8 cellular contexts compared by ENCODE assay signal in genomic region chr18:3060667-3061580, GRCh38. TPM values are rescaled to one million over a fixed set of nuclear protein-coding genes. Genes with fewer than 3 reads are reported as not detected.
A peak's percentile ranks its signal among the peaks of the same experiment; 100 is the strongest.
DNase-seq lines count a peak whose midpoint lies in the region; ATAC-seq, FAIRE-seq and TF ChIP-seq lines count a peak whose summit lies in the region.

No MANE protein-coding gene starts in this region.

- no peaks in the 10 kb centered on the region for H3K36me3 ChIP-seq in DOHH2 (ENCODE audit: control insufficient read depth, low read length)
- H3K36me3 ChIP-seq in KMS-11 (ENCODE audit: insufficient read depth): no peaks in the 10 kb centered on the region
- no peaks in the 10 kb centered on the region for H3K36me3 ChIP-seq in trophoblast cell (ENCODE audit: control insufficient read depth in 1 of 2, insufficient read depth in 2 of 2, low read length in 2 of 2)

- H4K91ac ChIP-seq in trophoblast cell (ENCODE audit: low read depth, low read length): peak overlapping the region; percentile 11

- H3K4ac ChIP-seq in trophoblast cell (ENCODE audit: low read depth, low read length): no peak overlapping the region

- peak overlapping the region; percentile 45 for H3K4me2 ChIP-seq in DOHH2 (ENCODE audit: low read length)
- peak overlapping the region; percentile 60 for H3K4me2 ChIP-seq in KMS-11
- no peak overlapping the region for H3K4me2 ChIP-seq in trophoblast cell (ENCODE audit: low read length)

- no peaks in the 10 kb centered on the region for H3K27me3 Mint-ChIP-seq in activated naive CD4-positive, alpha-beta T cell treated with anti-CD3 and anti-CD28 coated beads, Interleukin-2, amount 50 U/mL, for 24 hours
- H3K27me3 Mint-ChIP-seq in Calu3 (ENCODE audit: unreplicated experiment): no peaks in the 10 kb centered on the region

- BruUV-seq in Calu3 (replicated peaks; lab: Mats Ljungman, UMichigan): no TSS peak

- intact Hi-C loops in Calu3 (cut with micrococcal nuclease; ENCODE audit: unreplicated experiment): loop anchor here (5.0 kb wide), 1 partner anchor 49 kb away; the partner anchor contains the start of gene LPIN2

- H3K4me1 Mint-ChIP-seq in activated naive CD4-positive, alpha-beta T cell treated with anti-CD3 and anti-CD28 coated beads, Interleukin-2, amount 50 U/mL, for 24 hours: peaks cover 69% of the 10 kb centered on the region
- H3K4me1 Mint-ChIP-seq in Calu3 (ENCODE audit: low read depth, unreplicated experiment): peaks cover 17% of the 10 kb centered on the region

- H3K9ac ChIP-seq in KMS-11 (peak overlapping the region; percentile 43; the same call in 1 of the 2 replicates), trophoblast cell (ENCODE audit: low read length) (no peak overlapping the region)

- H2AFZ ChIP-seq in KMS-11 (ENCODE audit: low read depth) (peak overlapping the region; percentile 10), trophoblast cell (ENCODE audit: insufficient read depth, low read length, poor library complexity) (no peak overlapping the region)

- no peaks in the 10 kb centered on the region for H3K9me2 ChIP-seq in DOHH2 (replicated peaks; ENCODE audit: control insufficient read depth, low read length)

- H3K27me3 ChIP-seq in DOHH2 (ENCODE audit: control insufficient read depth, low read length): no peaks in the 10 kb centered on the region
- no peaks in the 10 kb centered on the region for H3K27me3 ChIP-seq in KMS-11 (ENCODE audit: insufficient read depth, low read depth)
- no peaks in the 10 kb centered on the region for H3K27me3 ChIP-seq in trophoblast cell (ENCODE audit: insufficient read depth, low read length)

- no peak overlapping the region for H3K23ac ChIP-seq in trophoblast cell (ENCODE audit: low read length)

- no peaks in the 10 kb centered on the region for H3K9me3 ChIP-seq in DOHH2 (ENCODE audit: control insufficient read depth, insufficient read depth, low read length)
- H3K9me3 ChIP-seq in trophoblast cell (ENCODE audit: insufficient read depth, low read depth, low read length): peaks cover 2% of the 10 kb centered on the region

- no peak overlapping the region for H3K27ac ChIP-seq in DOHH2 (ENCODE audit: low read depth, low read length)
- H3K27ac ChIP-seq in KMS-11: 0 out of 2 replicates have a peak overlapping the region, but pooled peaks have one; percentile 14
- no peak overlapping the region for H3K27ac ChIP-seq in trophoblast cell (ENCODE audit: low read depth, low read length)

- H3K79me2 ChIP-seq in DOHH2 (ENCODE audit: control insufficient read depth, low read length) (no peaks in the 10 kb centered on the region), KMS-11 (ENCODE audit: insufficient read depth, low read depth) (no peaks in the 10 kb centered on the region), trophoblast cell (ENCODE audit: control insufficient read depth, insufficient read depth, low read length, poor library complexity) (no peaks in the 10 kb centered on the region)

- H4K12ac ChIP-seq in trophoblast cell (ENCODE audit: low read depth, low read length): no peak overlapping the region

- H2BK12ac ChIP-seq in trophoblast cell (ENCODE audit: low read length): peak overlapping the region; percentile 71

- CTCF ChIA-PET in Calu3 (lab: Charles Lee): interaction anchor here (1.3 kb wide), 1 partner anchor 24 kb away, joined by 3 read pairs; no protein-coding TSS in a partner anchor

- H2BK5ac ChIP-seq in trophoblast cell (ENCODE audit: low read depth, low read length, poor library complexity): no peak overlapping the region

- no peak overlapping the region for H3K14ac ChIP-seq in trophoblast cell (ENCODE audit: low read length)

- no peak for ATAC-seq in HG02610 (IDR thresholded peaks at IDR 0.05; ENCODE audit: unreplicated experiment)

- no peaks in the 10 kb centered on the region for H3K36me3 Mint-ChIP-seq in activated naive CD4-positive, alpha-beta T cell treated with anti-CD3 and anti-CD28 coated beads, Interleukin-2, amount 50 U/mL, for 24 hours
- H3K36me3 Mint-ChIP-seq in Calu3 (ENCODE audit: insufficient read depth, unreplicated experiment): no peaks in the 10 kb centered on the region

- no peak overlapping the region for H4K8ac ChIP-seq in trophoblast cell (ENCODE audit: low read depth, low read length)

- DNase-seq in trophoblast cell (no peak), RCC 7860 (ENCODE audit: low spot score) (no peak), globus pallidus (ENCODE audit: low spot score) (no peak), Calu3 (no peak)

- H4K20me1 ChIP-seq in DOHH2 (ENCODE audit: control insufficient read depth, insufficient read depth, low read depth, low read length) (no peaks in the 10 kb centered on the region), KMS-11 (ENCODE audit: insufficient read depth) (no peaks in the 10 kb centered on the region)

- H3K4me3 Mint-ChIP-seq in activated naive CD4-positive, alpha-beta T cell treated with anti-CD3 and anti-CD28 coated beads, Interleukin-2, amount 50 U/mL, for 24 hours: peak overlapping the region; percentile 74
- H3K4me3 Mint-ChIP-seq in Calu3 (ENCODE audit: low read depth, unreplicated experiment): no peak overlapping the region

- peak overlapping the region; percentile 98 for H3K27ac Mint-ChIP-seq in activated naive CD4-positive, alpha-beta T cell treated with anti-CD3 and anti-CD28 coated beads, Interleukin-2, amount 50 U/mL, for 24 hours
- no peak overlapping the region for H3K27ac Mint-ChIP-seq in Calu3 (ENCODE audit: unreplicated experiment)

- H3K9me3 Mint-ChIP-seq in activated naive CD4-positive, alpha-beta T cell treated with anti-CD3 and anti-CD28 coated beads, Interleukin-2, amount 50 U/mL, for 24 hours: no peaks in the 10 kb centered on the region
- H3K9me3 Mint-ChIP-seq in Calu3 (ENCODE audit: low read depth, unreplicated experiment): no peaks in the 10 kb centered on the region

- no peak overlapping the region for H2BK120ac ChIP-seq in trophoblast cell (ENCODE audit: insufficient read depth, low read length, poor library complexity)

- H3F3A ChIP-seq in DOHH2 (ENCODE audit: control insufficient read depth, insufficient read depth): 0 out of 2 replicates have a peak, but pooled peaks cover 2% of the 10 kb centered on the region

- FAIRE-seq in RCC 7860 (lab: Jason Lieb, UNC): no peak

- no peak overlapping the region for H2AK5ac ChIP-seq in trophoblast cell (ENCODE audit: low read length)

- H3K18ac ChIP-seq in trophoblast cell (ENCODE audit: low read length): no peak overlapping the region

- TF ChIP-seq CTCF in DOHH2 (IDR thresholded peaks at IDR 0.05; ENCODE audit: low read depth, low read length, poor library complexity, severe bottlenecking) (no peak), KMS-11 (conservative IDR thresholded peaks at IDR 0.05; ENCODE audit: low read depth, low read length) (no peak), Calu3 (IDR thresholded peaks at IDR 0.05; ENCODE audit: unreplicated experiment) (no peak)

- peaks cover 2% of the 10 kb centered on the region for H3K79me1 ChIP-seq in trophoblast cell (ENCODE audit: low read length)

- H3K4me1 ChIP-seq in DOHH2 (ENCODE audit: control insufficient read depth, low read length) (peaks cover 21% of the 10 kb centered on the region), KMS-11 (ENCODE audit: low read depth, poor library complexity, severe bottlenecking) (peaks cover 24% of the 10 kb centered on the region), trophoblast cell (ENCODE audit: control insufficient read depth in 1 of 2, insufficient read depth in 2 of 2, low read length in 2 of 2) (no peaks in the 10 kb centered on the region)

- peak overlapping the region; percentile 3; the same call in 1 of the 2 replicates for H3K4me3 ChIP-seq in DOHH2 (ENCODE audit: low read length)
- H3K4me3 ChIP-seq in KMS-11 (IDR thresholded peaks at IDR 0.05; ENCODE audit: insufficient read depth, low read depth, low read length): no peak overlapping the region
- no peak overlapping the region for H3K4me3 ChIP-seq in trophoblast cell (ENCODE audit: low read depth, low read length)

- WGBS in trophoblast cell (ENCODE audit: extremely low coverage, insufficient coverage, insufficient read length): no CpG with 5 or more reads among the region's 15 CpGs

RNA-seq across cellular contexts. Expression of gene LPIN2, which starts 48.0 kb away (rescaled TPM):
- 15.7 and 16.3 TPM in 2 replicates for polyA plus RNA-seq in trophoblast cell (2013)
- total RNA-seq in Calu3 (2022): 15.7 and 15.9 TPM in 2 replicates
